Comparison of ENCODE assay signal across 14 cellular contexts in genomic region chr10:13930123-13930522, GRCh38.
DNase-seq lines count a peak whose midpoint lies in the region; ATAC-seq and TF ChIP-seq lines count a peak whose summit lies in the region.
"Had no signal": no experiment of that assay in that cellular context is flagged by ENCODE, and none has a peak within 500 bp of the region (broad histone marks: within the 10 kb centered on the region; RNA-seq: fewer than 3 reads in every experiment).

No MANE protein-coding gene starts in this region.

- no peak overlapping the region for H3K27ac ChIP-seq in H9 (ENCODE audit: insufficient read length, low read depth, low read length)
- H3K27ac ChIP-seq: KMS-11, left lung had no signal

- H3K9ac ChIP-seq in H9 (ENCODE audit: extremely low read depth, insufficient read length, low read length) = no peak overlapping the region
- H3K9ac ChIP-seq: KMS-11 had no signal

- no peak overlapping the region for H3K23ac ChIP-seq in H9 (ENCODE audit: insufficient read length, low read depth, low read length)

- no peak overlapping the region for H4K8ac ChIP-seq in H9 (replicated peaks; ENCODE audit: insufficient read length, low read depth, low read length)

- H2BK12ac ChIP-seq in H9 (ENCODE audit: insufficient read length, low read depth, low read length) = no peak overlapping the region

- H4K20me1 ChIP-seq in H9 (ENCODE audit: control insufficient read depth, insufficient read depth, insufficient read length) = no peaks in the 10 kb centered on the region

- peak; percentile 47 for DNase-seq in activated CD8-positive, alpha-beta memory T cell treated with anti-CD3 and anti-CD28 coated beads, Interleukin-2, amount 10 ng/mL, durations not matched to agents 7 days and 5 days
- no peak for DNase-seq in activated CD8-positive, alpha-beta memory T cell treated with anti-CD3 and anti-CD28 coated beads, Interleukin-2, amount 50 U/mL, for 4 hours
- DNase-seq in OCI-M1 (lab: John Stamatoyannopoulos, UW) = peak; percentile 78
- DNase-seq in activated naive CD8-positive, alpha-beta T cell treated with anti-CD3 and anti-CD28 coated beads, Interleukin-2, amount 10 ng/mL, durations not matched to agents 7 days and 5 days = peak; percentile 28
- DNase-seq in islet precursor cell = peak; percentile 93
- DNase-seq in H9 = no peak
- DNase-seq in omental fat pad (ENCODE audit: low spot score) = no peak
- DNase-seq: head of caudate nucleus, left lung, NCI-H1694 treated with DMSO at 0.1 percent for 48 hours, NCI-H526 treated with DMSO at 0.1 percent for 48 hours, trophoblast cell had no signal

- POLR2A ChIA-PET in activated naive CD8-positive, alpha-beta T cell treated with anti-CD3 and anti-CD28 coated beads, Interleukin-2, amount 10 ng/mL, durations not matched to agents 7 days and 5 days (lab: Charles Lee) = no interaction called here

- no peaks in the 10 kb centered on the region for H3K36me3 Mint-ChIP-seq in activated CD8-positive, alpha-beta memory T cell treated with anti-CD3 and anti-CD28 coated beads, Interleukin-2, amount 10 ng/mL, durations not matched to agents 7 days and 5 days
- H3K36me3 Mint-ChIP-seq in activated naive CD8-positive, alpha-beta T cell treated with anti-CD3 and anti-CD28 coated beads, Interleukin-2, amount 10 ng/mL, durations not matched to agents 7 days and 5 days = no peaks in the 10 kb centered on the region
- peaks cover 0 to 4% (median 0%) of the 10 kb centered on the region in 3 experiments; a peak in 1 of 7 replicates for H3K36me3 Mint-ChIP-seq in H9 (ENCODE audit: insufficient read depth in 1 of 3, low read depth in 3 of 3)

- H2AFZ ChIP-seq in H9 (ENCODE audit: low read length) = no peak overlapping the region

- no peak overlapping the region for H2BK15ac ChIP-seq in H9 (ENCODE audit: low read depth, low read length)

- H3K4ac ChIP-seq in H9 (ENCODE audit: low read depth, low read length) = no peak overlapping the region

- H3K4me1 ChIP-seq in H9 (ENCODE audit: insufficient read depth, low read length) = no peaks in the 10 kb centered on the region
- H3K4me1 ChIP-seq: left lung had no signal

- TF ChIP-seq CTCF in H9 (conservative IDR thresholded peaks at IDR 0.05) = no peak
- no peak for TF ChIP-seq CTCF in omental fat pad (IDR thresholded peaks at IDR 0.05)

- no peak overlapping the region for H3K4me2 ChIP-seq in H9 (ENCODE audit: insufficient read depth, insufficient read length, low read length)
- H3K4me2 ChIP-seq: KMS-11 had no signal

- H2BK5ac ChIP-seq in H9 (ENCODE audit: insufficient read length, low read length) = no peak overlapping the region

- H3K4me1 Mint-ChIP-seq in activated CD8-positive, alpha-beta memory T cell treated with anti-CD3 and anti-CD28 coated beads, Interleukin-2, amount 10 ng/mL, durations not matched to agents 7 days and 5 days = peaks cover 6% of the 10 kb centered on the region
- H3K4me1 Mint-ChIP-seq in activated naive CD8-positive, alpha-beta T cell treated with anti-CD3 and anti-CD28 coated beads, Interleukin-2, amount 10 ng/mL, durations not matched to agents 7 days and 5 days = peaks cover 6% of the 10 kb centered on the region
- peaks cover 13 to 21% of the 10 kb centered on the region in 2 experiments for H3K4me1 Mint-ChIP-seq in H9

- no peak overlapping the region for H3K27ac Mint-ChIP-seq in activated CD8-positive, alpha-beta memory T cell treated with anti-CD3 and anti-CD28 coated beads, Interleukin-2, amount 10 ng/mL, durations not matched to agents 7 days and 5 days
- H3K27ac Mint-ChIP-seq in activated naive CD8-positive, alpha-beta T cell treated with anti-CD3 and anti-CD28 coated beads, Interleukin-2, amount 10 ng/mL, durations not matched to agents 7 days and 5 days = no peak overlapping the region
- no peak overlapping the region for H3K27ac Mint-ChIP-seq in H9

- peaks cover 11% of the 10 kb centered on the region for H3K27me3 Mint-ChIP-seq in activated CD8-positive, alpha-beta memory T cell treated with anti-CD3 and anti-CD28 coated beads, Interleukin-2, amount 10 ng/mL, durations not matched to agents 7 days and 5 days
- peaks cover 37% of the 10 kb centered on the region for H3K27me3 Mint-ChIP-seq in activated naive CD8-positive, alpha-beta T cell treated with anti-CD3 and anti-CD28 coated beads, Interleukin-2, amount 10 ng/mL, durations not matched to agents 7 days and 5 days
- H3K27me3 Mint-ChIP-seq in H9 (ENCODE audit: low read depth) = peaks cover 2% of the 10 kb centered on the region; the same call in 1 of the 2 replicates

- no peaks in the 10 kb centered on the region for H3K9me3 ChIP-seq in H9 (ENCODE audit: control insufficient read depth, low read depth, low read length)
- H3K9me3 ChIP-seq: left lung had no signal

- H2BK20ac ChIP-seq in H9 (ENCODE audit: low read depth, low read length, poor library complexity, severe bottlenecking) = no peak overlapping the region

- no CpG with 5 or more reads among the region's 10 CpGs for WGBS in H9 (ENCODE audit: extremely low coverage, insufficient read length, low lambda C conversion rate)

- no peaks in the 10 kb centered on the region for H3K23me2 ChIP-seq in H9 (ENCODE audit: insufficient read length, low read depth, low read length, poor library complexity, severe bottlenecking)

- no peak overlapping the region for H4K5ac ChIP-seq in H9 (ENCODE audit: insufficient read length, low read depth, low read length)

- no peak overlapping the region for H3K56ac ChIP-seq in H9 (ENCODE audit: insufficient read length, low read depth, low read length)

- no peak overlapping the region for H3T11ph ChIP-seq in H9 (ENCODE audit: low read length)

- no peak overlapping the region for H3K14ac ChIP-seq in H9 (ENCODE audit: insufficient read depth, low read length)

- H3K79me1 ChIP-seq in H9 (ENCODE audit: insufficient read depth, low read depth, low read length, poor library complexity, severe bottlenecking) = no peaks in the 10 kb centered on the region

- no peak overlapping the region for H3K18ac ChIP-seq in H9 (ENCODE audit: insufficient read length, low read depth, low read length)

- peak; percentile 53 for ATAC-seq in activated CD8-positive, alpha-beta memory T cell treated with anti-CD3 and anti-CD28 coated beads, Interleukin-2, amount 10 ng/mL, durations not matched to agents 7 days and 5 days
- ATAC-seq in activated naive CD8-positive, alpha-beta T cell treated with anti-CD3 and anti-CD28 coated beads, Interleukin-2, amount 10 ng/mL, durations not matched to agents 7 days and 5 days (ENCODE audit: low read depth) = peak; percentile 95
- no peak for ATAC-seq in GM18517 (IDR thresholded peaks at IDR 0.05; ENCODE audit: unreplicated experiment)
- ATAC-seq in omental fat pad (ENCODE audit: low FRiP score) = no peak
- ATAC-seq: left lung had no signal

- CTCF ChIA-PET in activated CD8-positive, alpha-beta memory T cell treated with anti-CD3 and anti-CD28 coated beads, Interleukin-2, amount 10 ng/mL, durations not matched to agents 7 days and 5 days (lab: Charles Lee) = no interaction called here

- no peaks in the 10 kb centered on the region for H3K79me2 ChIP-seq in H9 (ENCODE audit: insufficient read depth, low read length)

- no peak overlapping the region for H2AK5ac ChIP-seq in H9 (ENCODE audit: insufficient read length, low read length)

- H3K4me3 Mint-ChIP-seq in activated CD8-positive, alpha-beta memory T cell treated with anti-CD3 and anti-CD28 coated beads, Interleukin-2, amount 10 ng/mL, durations not matched to agents 7 days and 5 days = no peak overlapping the region
- H3K4me3 Mint-ChIP-seq in activated naive CD8-positive, alpha-beta T cell treated with anti-CD3 and anti-CD28 coated beads, Interleukin-2, amount 10 ng/mL, durations not matched to agents 7 days and 5 days = peak overlapping the region; percentile 33
- H3K4me3 Mint-ChIP-seq in H9 = no peak overlapping the region

- no peak overlapping the region for H2BK120ac ChIP-seq in H9 (ENCODE audit: low read depth, low read length, poor library complexity, severe bottlenecking)

- no peaks in the 10 kb centered on the region for H3K9me3 Mint-ChIP-seq in activated CD8-positive, alpha-beta memory T cell treated with anti-CD3 and anti-CD28 coated beads, Interleukin-2, amount 10 ng/mL, durations not matched to agents 7 days and 5 days (ENCODE audit: low read depth)
- no peaks in the 10 kb centered on the region for H3K9me3 Mint-ChIP-seq in activated naive CD8-positive, alpha-beta T cell treated with anti-CD3 and anti-CD28 coated beads, Interleukin-2, amount 10 ng/mL, durations not matched to agents 7 days and 5 days
- H3K9me3 Mint-ChIP-seq in H9 = peaks cover 3 to 5% of the 10 kb centered on the region in 2 experiments

- H4K91ac ChIP-seq in H9 (ENCODE audit: insufficient read length, low read depth, low read length) = no peak overlapping the region

- H3K27me3 ChIP-seq in H9 (ENCODE audit: insufficient read depth, low read length) = no peaks in the 10 kb centered on the region
- H3K27me3 ChIP-seq: left lung had no signal

Comparison
In these comparisons a context has a peak if more than half of its experiments do, and no peak if none do; other contexts are left out.
1. DNase-seq: peak in activated CD8-positive, alpha-beta memory T cell treated with anti-CD3 and anti-CD28 coated beads, Interleukin-2, amount 10 ng/mL, durations not matched to agents 7 days and 5 days (single experiment), OCI-M1 (single experiment), activated naive CD8-positive, alpha-beta T cell treated with anti-CD3 and anti-CD28 coated beads, Interleukin-2, amount 10 ng/mL, durations not matched to agents 7 days and 5 days (single experiment) and islet precursor cell (single experiment); none in activated CD8-positive, alpha-beta memory T cell treated with anti-CD3 and anti-CD28 coated beads, Interleukin-2, amount 50 U/mL, for 4 hours (single experiment), H9 (single experiment) and omental fat pad (single experiment).
2. ATAC-seq: peak in activated CD8-positive, alpha-beta memory T cell treated with anti-CD3 and anti-CD28 coated beads, Interleukin-2, amount 10 ng/mL, durations not matched to agents 7 days and 5 days (single experiment) and activated naive CD8-positive, alpha-beta T cell treated with anti-CD3 and anti-CD28 coated beads, Interleukin-2, amount 10 ng/mL, durations not matched to agents 7 days and 5 days (single experiment); none in GM18517 (single experiment) and omental fat pad (single experiment).